ENCODE assay signal across 10 cellular contexts in the genomic region with DNA sequence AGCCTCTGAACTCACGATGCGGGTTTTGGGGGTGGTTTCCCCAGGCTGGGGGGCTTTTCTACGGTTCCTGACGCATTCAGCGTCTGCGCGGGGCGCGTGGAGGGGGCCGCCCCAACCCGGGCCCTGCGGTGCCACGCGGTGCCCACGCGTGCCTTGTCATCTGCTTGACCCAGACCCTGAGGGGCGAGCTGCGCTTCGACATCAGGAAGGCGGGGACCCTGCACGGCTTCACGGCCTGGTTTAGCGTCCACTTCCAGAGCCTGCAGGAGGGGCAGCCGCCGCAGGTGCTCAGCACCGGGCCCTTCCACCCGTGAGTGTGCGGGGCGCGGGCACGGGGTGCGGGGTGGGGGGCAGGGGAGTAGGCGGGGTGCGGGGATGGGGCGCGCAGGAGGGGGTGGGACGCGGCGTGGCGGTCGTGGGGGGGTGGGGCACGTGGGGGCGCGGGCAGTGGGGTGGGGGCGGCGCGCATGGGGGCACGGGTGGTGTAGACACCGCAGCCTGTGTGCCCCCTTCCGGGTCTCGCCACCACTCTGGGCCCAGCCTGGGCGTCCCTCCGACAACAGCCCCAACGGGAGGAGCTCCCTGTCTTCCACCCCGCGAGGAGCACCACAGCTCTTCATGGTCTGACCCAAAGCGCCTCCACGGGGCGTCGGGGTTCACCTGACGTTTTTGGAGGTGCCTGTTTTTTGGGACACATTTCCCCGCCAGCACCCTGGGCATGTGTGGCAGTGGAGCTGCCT. TPM values are rescaled to one million over a fixed set of nuclear protein-coding genes. Genes with fewer than 3 reads are reported as not detected.
DNase-seq lines count a peak whose midpoint lies in the region; ATAC-seq and TF ChIP-seq lines count a peak whose summit lies in the region.
"Had no signal": no experiment of that assay in that cellular context is flagged by ENCODE, and none has a peak within 500 bp of the region (broad histone marks: within the 10 kb centered on the region; RNA-seq: fewer than 3 reads in every experiment).

No MANE protein-coding gene starts in this region.

- TF ChIP-seq POLR2A in upper lobe of left lung (IDR thresholded peaks at IDR 0.05) = no peak

- peaks cover 34% of the 10 kb centered on the region for H3K36me3 Mint-ChIP-seq in activated T-cell treated with anti-CD3 and anti-CD28 coated beads, Interleukin-2, amount 50 U/mL, for 4 hours (ENCODE audit: insufficient read depth)

- H3K4me3 ChIP-seq in ectodermal cell (ENCODE audit: insufficient read depth, low read depth, low read length) = no peak overlapping the region
- H3K4me3 ChIP-seq in muscle layer of colon (ENCODE audit: low read depth in 1 of 2, low read length in 2 of 2) = peak overlapping the region in 1 of 2 donors; percentile 39
- peak overlapping the region in 3 of 4 donors; percentile 0 to 34 (median 22) for H3K4me3 ChIP-seq in upper lobe of left lung

- H3K4me3 Mint-ChIP-seq in activated T-cell treated with anti-CD3 and anti-CD28 coated beads, Interleukin-2, amount 50 U/mL, for 4 hours = peak overlapping the region; percentile 21
- H3K4me3 Mint-ChIP-seq: activated B cell treated with CpG ODN at 0.5 μM for 24 hours had no signal

- peaks cover 2% of the 10 kb centered on the region for H3K27me3 Mint-ChIP-seq in activated T-cell treated with anti-CD3 and anti-CD28 coated beads, Interleukin-2, amount 50 U/mL, for 4 hours (ENCODE audit: low read depth)

- H3K27ac ChIP-seq in ectodermal cell (ENCODE audit: insufficient read depth, low read depth, low read length, poor library complexity, severe bottlenecking) (peak overlapping the region; percentile 20), muscle layer of colon (ENCODE audit: low read depth, low read length) (peak overlapping the region; percentile 76), upper lobe of left lung (peak overlapping the region in 1 of 4 donors; percentile 21)

- H3K4me1 Mint-ChIP-seq in activated T-cell treated with anti-CD3 and anti-CD28 coated beads, Interleukin-2, amount 50 U/mL, for 4 hours (ENCODE audit: low read depth) = peaks cover 15% of the 10 kb centered on the region

- no peak overlapping the region for H3K9ac ChIP-seq in muscle layer of colon (ENCODE audit: low read length)

- no peak for TF ChIP-seq EP300 in upper lobe of left lung (IDR thresholded peaks at IDR 0.05)

- H3K9me3 ChIP-seq in ectodermal cell (ENCODE audit: control insufficient read depth, low read length) = no peaks in the 10 kb centered on the region
- no peaks in the 10 kb centered on the region for H3K9me3 ChIP-seq in muscle layer of colon (ENCODE audit: low read length)
- no peaks in the 10 kb centered on the region for H3K9me3 ChIP-seq in upper lobe of left lung

- H3K27me3 ChIP-seq in ectodermal cell (ENCODE audit: control insufficient read depth, insufficient read depth, low read length, poor library complexity, severe bottlenecking) = peaks cover 3% of the 10 kb centered on the region
- no peaks in the 10 kb centered on the region for H3K27me3 ChIP-seq in muscle layer of colon (ENCODE audit: control insufficient read depth in 1 of 2, insufficient read depth in 2 of 2, low read length in 2 of 2)
- no peaks in the 10 kb centered on the region for H3K27me3 ChIP-seq in upper lobe of left lung

- peaks cover 1% of the 10 kb centered on the region for H3K9me3 Mint-ChIP-seq in activated T-cell treated with anti-CD3 and anti-CD28 coated beads, Interleukin-2, amount 50 U/mL, for 4 hours
- H3K9me3 Mint-ChIP-seq: activated B cell treated with CpG ODN at 0.5 μM for 24 hours had no signal

- no peak for DNase-seq in activated T-cell treated with anti-CD3 and anti-CD28 coated beads, Interleukin-2, amount 50 U/mL, for 4 hours
- no peak for DNase-seq in activated T-cell treated with anti-CD3 and anti-CD28 coated beads, Interleukin-2, amount 50 U/mL, for 1 hour
- peak in 1 of 2 donors; percentile 72 for DNase-seq in upper lobe of left lung
- no peak for DNase-seq in stimulated activated CD4-positive, alpha-beta T cell treated with anti-CD3 and anti-CD28 coated beads, Interleukin-4, amount 100 ng/mL, for 4 hours
- DNase-seq in activated gamma-delta T cell (lab: John Stamatoyannopoulos, UW) = no peak
- DNase-seq: activated B cell treated with CpG ODN at 0.5 μM for 24 hours had no signal

- H3K4me1 ChIP-seq in ectodermal cell (ENCODE audit: control insufficient read depth, insufficient read depth, low read length) (no peaks in the 10 kb centered on the region), muscle layer of colon (ENCODE audit: insufficient read depth, low read length) (peaks cover 4% of the 10 kb centered on the region), upper lobe of left lung (peaks cover 0 to 13% (median 2%) of the 10 kb centered on the region in 4 donors)

- peaks cover 2% of the 10 kb centered on the region for H3K36me3 ChIP-seq in ectodermal cell (ENCODE audit: control insufficient read depth, insufficient read depth, low read length)
- H3K36me3 ChIP-seq in muscle layer of colon (ENCODE audit: insufficient read depth, low read length) = peaks cover 31% of the 10 kb centered on the region
- H3K36me3 ChIP-seq in upper lobe of left lung = peaks cover 0 to 42% (median 33%) of the 10 kb centered on the region in 4 donors

- 92 to 93% methylated on average over 62 of the region's 62 CpGs for WGBS in ectodermal cell, 2 experiments
- 87 to 94% methylated on average over 23 to 30 of the region's 62 CpGs for WGBS in upper lobe of left lung, 2 donors

- ATAC-seq in activated T-cell treated with anti-CD3 and anti-CD28 coated beads, Interleukin-2, amount 50 U/mL, for 4 hours = peak in 1 of 2 donors; percentile 23
- peak in 1 of 2 donors; percentile 19 for ATAC-seq in upper lobe of left lung (ENCODE audit: low FRiP score in 2 of 2)
- ATAC-seq in GM21619 (IDR thresholded peaks at IDR 0.05; ENCODE audit: unreplicated experiment) = no peak

- TF ChIP-seq CTCF in upper lobe of left lung (IDR thresholded peaks at IDR 0.05) = no peak

RNA-seq across cellular contexts. Expression of a gene that starts 26.3 kb away (rescaled TPM):
- total RNA-seq in activated T-cell treated with anti-CD3 and anti-CD28 coated beads, Interleukin-2, amount 50 U/mL, for 4 hours = 10 to 100 TPM; 24.4 to 25.3 (median 24.7) TPM
- 127 TPM for polyA plus RNA-seq in ectodermal cell (2013, experiment 1 of 4)
- 119 TPM for polyA plus RNA-seq in ectodermal cell (2013, experiment 2 of 4)
- polyA plus RNA-seq in ectodermal cell (2013, experiment 3 of 4) = 83.9 TPM
- 96.3 TPM for polyA plus RNA-seq in ectodermal cell (2013, experiment 4 of 4)
- 100 to 1,000 TPM in 5 of 6 donors, 10 to 100 TPM in 1; 91.6 to 152 (median 115) TPM for total RNA-seq in upper lobe of left lung

RNA-seq across cellular contexts. Expression of a gene that starts 56.9 kb away (rescaled TPM):
- under 1 TPM in 2 of 3 donors, not detected in 1; 0.53 to 0.55 TPM for total RNA-seq in activated T-cell treated with anti-CD3 and anti-CD28 coated beads, Interleukin-2, amount 50 U/mL, for 4 hours
- 3.0 TPM for polyA plus RNA-seq in ectodermal cell (2013, experiment 1 of 4)
- 2.3 TPM for polyA plus RNA-seq in ectodermal cell (2013, experiment 2 of 4)
- polyA plus RNA-seq in ectodermal cell (2013, experiment 3 of 4) = 3.4 TPM
- polyA plus RNA-seq in ectodermal cell (2013, experiment 4 of 4) = 4.8 TPM
- total RNA-seq in upper lobe of left lung = 1 to 10 TPM in 4 of 6 donors, not detected in 2; 1.8 to 4.5 (median 2.7) TPM
- total RNA-seq: activated B cell treated with CpG ODN at 0.5 μM for 24 hours, M059J had no signal
